Comparison of ENCODE assay signal across 1 cellular context in the genomic region with DNA sequence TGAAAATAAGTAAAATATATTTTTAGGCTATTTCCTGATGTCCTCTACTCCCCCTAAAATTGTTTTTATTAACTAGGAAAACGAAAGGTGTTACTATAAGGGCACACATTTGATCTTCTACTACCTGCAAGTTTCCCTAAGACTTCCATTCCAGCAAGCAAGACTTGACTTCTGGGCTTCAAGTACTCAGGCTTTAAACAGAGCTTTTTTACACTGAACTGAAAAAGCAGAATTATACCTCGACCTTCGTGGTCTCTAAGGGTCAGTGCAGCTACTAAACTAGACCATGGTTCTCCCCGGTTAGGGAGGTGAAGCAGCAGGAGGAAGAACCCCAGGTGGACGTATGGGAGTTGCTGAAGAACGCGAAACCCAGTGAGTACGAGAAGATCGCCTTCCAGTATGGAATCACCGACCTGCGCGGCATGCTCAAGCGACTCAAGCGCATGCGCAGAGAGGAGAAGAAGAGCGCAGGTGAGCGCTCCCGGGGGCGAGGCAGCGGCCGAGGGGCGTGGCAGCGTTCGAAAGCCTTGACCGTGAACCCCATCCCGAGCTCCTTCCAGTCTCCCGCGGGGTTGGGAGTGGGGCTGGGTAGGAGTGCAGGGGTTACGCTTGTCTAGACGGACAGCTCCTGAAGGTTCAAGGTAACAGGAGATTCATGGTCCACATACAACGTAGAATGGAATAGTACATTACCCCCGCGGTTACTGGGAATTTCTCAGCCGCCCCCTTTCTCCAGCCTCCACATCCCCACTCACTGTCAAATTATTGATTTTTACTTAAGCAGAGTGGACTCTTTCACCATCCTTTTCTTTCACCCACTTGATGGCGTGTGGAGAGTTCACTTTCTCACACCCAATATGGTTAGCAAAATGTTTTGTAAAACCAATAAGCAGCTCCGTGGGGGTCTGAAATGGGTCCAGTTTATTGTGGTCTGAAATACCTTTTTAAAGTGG.
TF ChIP-seq lines count a peak whose summit lies in the region.

No MANE protein-coding gene starts in this region.

TF ChIP-seq in WTC11, 78 proteins besides CTCF, POLR2A, EP300 and RAD21 (continued from another document):
- TF ChIP-seq, protein P1, sequence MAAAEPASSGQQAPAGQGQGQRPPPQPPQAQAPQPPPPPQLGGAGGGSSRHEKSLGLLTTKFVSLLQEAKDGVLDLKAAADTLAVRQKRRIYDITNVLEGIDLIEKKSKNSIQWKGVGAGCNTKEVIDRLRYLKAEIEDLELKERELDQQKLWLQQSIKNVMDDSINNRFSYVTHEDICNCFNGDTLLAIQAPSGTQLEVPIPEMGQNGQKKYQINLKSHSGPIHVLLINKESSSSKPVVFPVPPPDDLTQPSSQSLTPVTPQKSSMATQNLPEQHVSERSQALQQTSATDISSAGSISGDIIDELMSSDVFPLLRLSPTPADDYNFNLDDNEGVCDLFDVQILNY (CRISPR knock-in tag; IDR thresholded peaks at IDR 0.05): peak; percentile 45; the same call in 1 of the 2 replicates
- no peak for TF ChIP-seq NR3C1 (CRISPR knock-in tag; conservative IDR thresholded peaks at IDR 0.05; ENCODE audit: low read depth)
- TF ChIP-seq, protein P2, sequence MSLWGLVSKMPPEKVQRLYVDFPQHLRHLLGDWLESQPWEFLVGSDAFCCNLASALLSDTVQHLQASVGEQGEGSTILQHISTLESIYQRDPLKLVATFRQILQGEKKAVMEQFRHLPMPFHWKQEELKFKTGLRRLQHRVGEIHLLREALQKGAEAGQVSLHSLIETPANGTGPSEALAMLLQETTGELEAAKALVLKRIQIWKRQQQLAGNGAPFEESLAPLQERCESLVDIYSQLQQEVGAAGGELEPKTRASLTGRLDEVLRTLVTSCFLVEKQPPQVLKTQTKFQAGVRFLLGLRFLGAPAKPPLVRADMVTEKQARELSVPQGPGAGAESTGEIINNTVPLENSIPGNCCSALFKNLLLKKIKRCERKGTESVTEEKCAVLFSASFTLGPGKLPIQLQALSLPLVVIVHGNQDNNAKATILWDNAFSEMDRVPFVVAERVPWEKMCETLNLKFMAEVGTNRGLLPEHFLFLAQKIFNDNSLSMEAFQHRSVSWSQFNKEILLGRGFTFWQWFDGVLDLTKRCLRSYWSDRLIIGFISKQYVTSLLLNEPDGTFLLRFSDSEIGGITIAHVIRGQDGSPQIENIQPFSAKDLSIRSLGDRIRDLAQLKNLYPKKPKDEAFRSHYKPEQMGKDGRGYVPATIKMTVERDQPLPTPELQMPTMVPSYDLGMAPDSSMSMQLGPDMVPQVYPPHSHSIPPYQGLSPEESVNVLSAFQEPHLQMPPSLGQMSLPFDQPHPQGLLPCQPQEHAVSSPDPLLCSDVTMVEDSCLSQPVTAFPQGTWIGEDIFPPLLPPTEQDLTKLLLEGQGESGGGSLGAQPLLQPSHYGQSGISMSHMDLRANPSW (CRISPR knock-in tag; conservative IDR thresholded peaks at IDR 0.05; ENCODE audit: low read depth): no peak
- TF ChIP-seq CREM (CRISPR knock-in tag; IDR thresholded peaks at IDR 0.05): no peak
- TF ChIP-seq, protein P3, sequence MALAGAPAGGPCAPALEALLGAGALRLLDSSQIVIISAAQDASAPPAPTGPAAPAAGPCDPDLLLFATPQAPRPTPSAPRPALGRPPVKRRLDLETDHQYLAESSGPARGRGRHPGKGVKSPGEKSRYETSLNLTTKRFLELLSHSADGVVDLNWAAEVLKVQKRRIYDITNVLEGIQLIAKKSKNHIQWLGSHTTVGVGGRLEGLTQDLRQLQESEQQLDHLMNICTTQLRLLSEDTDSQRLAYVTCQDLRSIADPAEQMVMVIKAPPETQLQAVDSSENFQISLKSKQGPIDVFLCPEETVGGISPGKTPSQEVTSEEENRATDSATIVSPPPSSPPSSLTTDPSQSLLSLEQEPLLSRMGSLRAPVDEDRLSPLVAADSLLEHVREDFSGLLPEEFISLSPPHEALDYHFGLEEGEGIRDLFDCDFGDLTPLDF (CRISPR knock-in tag; IDR thresholded peaks at IDR 0.05): 0 out of 2 replicates have a peak, but pooled peaks have one; percentile 65
- TF ChIP-seq ETV6 (CRISPR knock-in tag; IDR thresholded peaks at IDR 0.05): peak; percentile 62
- TF ChIP-seq, protein P4, sequence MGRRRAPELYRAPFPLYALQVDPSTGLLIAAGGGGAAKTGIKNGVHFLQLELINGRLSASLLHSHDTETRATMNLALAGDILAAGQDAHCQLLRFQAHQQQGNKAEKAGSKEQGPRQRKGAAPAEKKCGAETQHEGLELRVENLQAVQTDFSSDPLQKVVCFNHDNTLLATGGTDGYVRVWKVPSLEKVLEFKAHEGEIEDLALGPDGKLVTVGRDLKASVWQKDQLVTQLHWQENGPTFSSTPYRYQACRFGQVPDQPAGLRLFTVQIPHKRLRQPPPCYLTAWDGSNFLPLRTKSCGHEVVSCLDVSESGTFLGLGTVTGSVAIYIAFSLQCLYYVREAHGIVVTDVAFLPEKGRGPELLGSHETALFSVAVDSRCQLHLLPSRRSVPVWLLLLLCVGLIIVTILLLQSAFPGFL (CRISPR knock-in tag; IDR thresholded peaks at IDR 0.05; ENCODE audit: borderline replicate concordance): no peak
- TF ChIP-seq, protein P5, sequence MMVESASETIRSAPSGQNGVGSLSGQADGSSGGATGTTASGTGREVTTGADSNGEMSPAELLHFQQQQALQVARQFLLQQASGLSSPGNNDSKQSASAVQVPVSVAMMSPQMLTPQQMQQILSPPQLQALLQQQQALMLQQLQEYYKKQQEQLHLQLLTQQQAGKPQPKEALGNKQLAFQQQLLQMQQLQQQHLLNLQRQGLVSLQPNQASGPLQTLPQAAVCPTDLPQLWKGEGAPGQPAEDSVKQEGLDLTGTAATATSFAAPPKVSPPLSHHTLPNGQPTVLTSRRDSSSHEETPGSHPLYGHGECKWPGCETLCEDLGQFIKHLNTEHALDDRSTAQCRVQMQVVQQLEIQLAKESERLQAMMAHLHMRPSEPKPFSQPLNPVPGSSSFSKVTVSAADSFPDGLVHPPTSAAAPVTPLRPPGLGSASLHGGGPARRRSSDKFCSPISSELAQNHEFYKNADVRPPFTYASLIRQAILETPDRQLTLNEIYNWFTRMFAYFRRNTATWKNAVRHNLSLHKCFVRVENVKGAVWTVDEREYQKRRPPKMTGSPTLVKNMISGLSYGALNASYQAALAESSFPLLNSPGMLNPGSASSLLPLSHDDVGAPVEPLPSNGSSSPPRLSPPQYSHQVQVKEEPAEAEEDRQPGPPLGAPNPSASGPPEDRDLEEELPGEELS (CRISPR knock-in tag; IDR thresholded peaks at IDR 0.05): peak; percentile 92
- TF ChIP-seq FOXP1 (CRISPR knock-in tag; IDR thresholded peaks at IDR 0.05; ENCODE audit: borderline replicate concordance): peak; percentile 41; the same call in 1 of the 2 replicates
- 0 out of 2 replicates have a peak, but pooled peaks have one; percentile 21 for TF ChIP-seq ZNF317 (CRISPR knock-in tag; IDR thresholded peaks at IDR 0.05; ENCODE audit: borderline replicate concordance, low read depth)
- TF ChIP-seq, protein P6, sequence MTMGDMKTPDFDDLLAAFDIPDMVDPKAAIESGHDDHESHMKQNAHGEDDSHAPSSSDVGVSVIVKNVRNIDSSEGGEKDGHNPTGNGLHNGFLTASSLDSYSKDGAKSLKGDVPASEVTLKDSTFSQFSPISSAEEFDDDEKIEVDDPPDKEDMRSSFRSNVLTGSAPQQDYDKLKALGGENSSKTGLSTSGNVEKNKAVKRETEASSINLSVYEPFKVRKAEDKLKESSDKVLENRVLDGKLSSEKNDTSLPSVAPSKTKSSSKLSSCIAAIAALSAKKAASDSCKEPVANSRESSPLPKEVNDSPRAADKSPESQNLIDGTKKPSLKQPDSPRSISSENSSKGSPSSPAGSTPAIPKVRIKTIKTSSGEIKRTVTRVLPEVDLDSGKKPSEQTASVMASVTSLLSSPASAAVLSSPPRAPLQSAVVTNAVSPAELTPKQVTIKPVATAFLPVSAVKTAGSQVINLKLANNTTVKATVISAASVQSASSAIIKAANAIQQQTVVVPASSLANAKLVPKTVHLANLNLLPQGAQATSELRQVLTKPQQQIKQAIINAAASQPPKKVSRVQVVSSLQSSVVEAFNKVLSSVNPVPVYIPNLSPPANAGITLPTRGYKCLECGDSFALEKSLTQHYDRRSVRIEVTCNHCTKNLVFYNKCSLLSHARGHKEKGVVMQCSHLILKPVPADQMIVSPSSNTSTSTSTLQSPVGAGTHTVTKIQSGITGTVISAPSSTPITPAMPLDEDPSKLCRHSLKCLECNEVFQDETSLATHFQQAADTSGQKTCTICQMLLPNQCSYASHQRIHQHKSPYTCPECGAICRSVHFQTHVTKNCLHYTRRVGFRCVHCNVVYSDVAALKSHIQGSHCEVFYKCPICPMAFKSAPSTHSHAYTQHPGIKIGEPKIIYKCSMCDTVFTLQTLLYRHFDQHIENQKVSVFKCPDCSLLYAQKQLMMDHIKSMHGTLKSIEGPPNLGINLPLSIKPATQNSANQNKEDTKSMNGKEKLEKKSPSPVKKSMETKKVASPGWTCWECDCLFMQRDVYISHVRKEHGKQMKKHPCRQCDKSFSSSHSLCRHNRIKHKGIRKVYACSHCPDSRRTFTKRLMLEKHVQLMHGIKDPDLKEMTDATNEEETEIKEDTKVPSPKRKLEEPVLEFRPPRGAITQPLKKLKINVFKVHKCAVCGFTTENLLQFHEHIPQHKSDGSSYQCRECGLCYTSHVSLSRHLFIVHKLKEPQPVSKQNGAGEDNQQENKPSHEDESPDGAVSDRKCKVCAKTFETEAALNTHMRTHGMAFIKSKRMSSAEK (CRISPR knock-in tag; IDR thresholded peaks at IDR 0.05; ENCODE audit: borderline replicate concordance): no peak
- TF ChIP-seq TP53 (CRISPR knock-in tag; IDR thresholded peaks at IDR 0.05): peak; percentile 78; the same call in 1 of the 2 replicates
- TF ChIP-seq, protein P7, sequence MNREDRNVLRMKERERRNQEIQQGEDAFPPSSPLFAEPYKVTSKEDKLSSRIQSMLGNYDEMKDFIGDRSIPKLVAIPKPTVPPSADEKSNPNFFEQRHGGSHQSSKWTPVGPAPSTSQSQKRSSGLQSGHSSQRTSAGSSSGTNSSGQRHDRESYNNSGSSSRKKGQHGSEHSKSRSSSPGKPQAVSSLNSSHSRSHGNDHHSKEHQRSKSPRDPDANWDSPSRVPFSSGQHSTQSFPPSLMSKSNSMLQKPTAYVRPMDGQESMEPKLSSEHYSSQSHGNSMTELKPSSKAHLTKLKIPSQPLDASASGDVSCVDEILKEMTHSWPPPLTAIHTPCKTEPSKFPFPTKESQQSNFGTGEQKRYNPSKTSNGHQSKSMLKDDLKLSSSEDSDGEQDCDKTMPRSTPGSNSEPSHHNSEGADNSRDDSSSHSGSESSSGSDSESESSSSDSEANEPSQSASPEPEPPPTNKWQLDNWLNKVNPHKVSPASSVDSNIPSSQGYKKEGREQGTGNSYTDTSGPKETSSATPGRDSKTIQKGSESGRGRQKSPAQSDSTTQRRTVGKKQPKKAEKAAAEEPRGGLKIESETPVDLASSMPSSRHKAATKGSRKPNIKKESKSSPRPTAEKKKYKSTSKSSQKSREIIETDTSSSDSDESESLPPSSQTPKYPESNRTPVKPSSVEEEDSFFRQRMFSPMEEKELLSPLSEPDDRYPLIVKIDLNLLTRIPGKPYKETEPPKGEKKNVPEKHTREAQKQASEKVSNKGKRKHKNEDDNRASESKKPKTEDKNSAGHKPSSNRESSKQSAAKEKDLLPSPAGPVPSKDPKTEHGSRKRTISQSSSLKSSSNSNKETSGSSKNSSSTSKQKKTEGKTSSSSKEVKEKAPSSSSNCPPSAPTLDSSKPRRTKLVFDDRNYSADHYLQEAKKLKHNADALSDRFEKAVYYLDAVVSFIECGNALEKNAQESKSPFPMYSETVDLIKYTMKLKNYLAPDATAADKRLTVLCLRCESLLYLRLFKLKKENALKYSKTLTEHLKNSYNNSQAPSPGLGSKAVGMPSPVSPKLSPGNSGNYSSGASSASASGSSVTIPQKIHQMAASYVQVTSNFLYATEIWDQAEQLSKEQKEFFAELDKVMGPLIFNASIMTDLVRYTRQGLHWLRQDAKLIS (CRISPR knock-in tag; IDR thresholded peaks at IDR 0.05; ENCODE audit: borderline replicate concordance): peak; percentile 33; the same call in 1 of the 2 replicates
- TF ChIP-seq FOXK1 (CRISPR knock-in tag; IDR thresholded peaks at IDR 0.05): peak; percentile 38; the same call in 1 of the 2 replicates
- TF ChIP-seq TEAD1 (CRISPR knock-in tag; IDR thresholded peaks at IDR 0.05): peak; percentile 82; the same call in 1 of the 2 replicates
- TF ChIP-seq, protein P8, sequence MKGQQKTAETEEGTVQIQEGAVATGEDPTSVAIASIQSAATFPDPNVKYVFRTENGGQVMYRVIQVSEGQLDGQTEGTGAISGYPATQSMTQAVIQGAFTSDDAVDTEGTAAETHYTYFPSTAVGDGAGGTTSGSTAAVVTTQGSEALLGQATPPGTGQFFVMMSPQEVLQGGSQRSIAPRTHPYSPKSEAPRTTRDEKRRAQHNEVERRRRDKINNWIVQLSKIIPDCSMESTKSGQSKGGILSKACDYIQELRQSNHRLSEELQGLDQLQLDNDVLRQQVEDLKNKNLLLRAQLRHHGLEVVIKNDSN (CRISPR knock-in tag; IDR thresholded peaks at IDR 0.05): peak; percentile 48; the same call in 1 of the 2 replicates
- TF ChIP-seq NR1H2 (CRISPR knock-in tag; IDR thresholded peaks at IDR 0.05): no peak
- TF ChIP-seq, protein P9, sequence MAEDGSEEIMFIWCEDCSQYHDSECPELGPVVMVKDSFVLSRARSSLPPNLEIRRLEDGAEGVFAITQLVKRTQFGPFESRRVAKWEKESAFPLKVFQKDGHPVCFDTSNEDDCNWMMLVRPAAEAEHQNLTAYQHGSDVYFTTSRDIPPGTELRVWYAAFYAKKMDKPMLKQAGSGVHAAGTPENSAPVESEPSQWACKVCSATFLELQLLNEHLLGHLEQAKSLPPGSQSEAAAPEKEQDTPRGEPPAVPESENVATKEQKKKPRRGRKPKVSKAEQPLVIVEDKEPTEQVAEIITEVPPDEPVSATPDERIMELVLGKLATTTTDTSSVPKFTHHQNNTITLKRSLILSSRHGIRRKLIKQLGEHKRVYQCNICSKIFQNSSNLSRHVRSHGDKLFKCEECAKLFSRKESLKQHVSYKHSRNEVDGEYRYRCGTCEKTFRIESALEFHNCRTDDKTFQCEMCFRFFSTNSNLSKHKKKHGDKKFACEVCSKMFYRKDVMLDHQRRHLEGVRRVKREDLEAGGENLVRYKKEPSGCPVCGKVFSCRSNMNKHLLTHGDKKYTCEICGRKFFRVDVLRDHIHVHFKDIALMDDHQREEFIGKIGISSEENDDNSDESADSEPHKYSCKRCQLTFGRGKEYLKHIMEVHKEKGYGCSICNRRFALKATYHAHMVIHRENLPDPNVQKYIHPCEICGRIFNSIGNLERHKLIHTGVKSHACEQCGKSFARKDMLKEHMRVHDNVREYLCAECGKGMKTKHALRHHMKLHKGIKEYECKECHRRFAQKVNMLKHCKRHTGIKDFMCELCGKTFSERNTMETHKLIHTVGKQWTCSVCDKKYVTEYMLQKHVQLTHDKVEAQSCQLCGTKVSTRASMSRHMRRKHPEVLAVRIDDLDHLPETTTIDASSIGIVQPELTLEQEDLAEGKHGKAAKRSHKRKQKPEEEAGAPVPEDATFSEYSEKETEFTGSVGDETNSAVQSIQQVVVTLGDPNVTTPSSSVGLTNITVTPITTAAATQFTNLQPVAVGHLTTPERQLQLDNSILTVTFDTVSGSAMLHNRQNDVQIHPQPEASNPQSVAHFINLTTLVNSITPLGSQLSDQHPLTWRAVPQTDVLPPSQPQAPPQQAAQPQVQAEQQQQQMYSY (CRISPR knock-in tag; IDR thresholded peaks at IDR 0.05): no peak
- peak; percentile 63; the same call in 1 of the 2 replicates for TF ChIP-seq ZBTB21 (CRISPR knock-in tag; IDR thresholded peaks at IDR 0.05; ENCODE audit: borderline replicate concordance)
- no peak for TF ChIP-seq CREB1 (CRISPR knock-in tag; IDR thresholded peaks at IDR 0.05)
- TF ChIP-seq KAT7 (CRISPR knock-in tag; IDR thresholded peaks at IDR 0.05; ENCODE audit: borderline replicate concordance): no peak
- TF ChIP-seq PRRX2 (CRISPR knock-in tag; IDR thresholded peaks at IDR 0.05): 0 out of 2 replicates have a peak, but pooled peaks have one; percentile 27
- no peak for TF ChIP-seq NR2C2 (CRISPR knock-in tag; IDR thresholded peaks at IDR 0.05)
- 0 out of 2 replicates have a peak, but pooled peaks have one; percentile 42 for TF ChIP-seq RELA (CRISPR knock-in tag; IDR thresholded peaks at IDR 0.05; ENCODE audit: borderline replicate concordance)
- peak; percentile 90 for TF ChIP-seq ZNF232 (CRISPR knock-in tag; IDR thresholded peaks at IDR 0.05)
TF ChIP-seq in WTC11: peak in this region for 20.
